Comparison of ENCODE assay signal across 9 cellular contexts in genomic region chrX:40152173-40152705, GRCh38.
A peak's percentile ranks its signal among the peaks of the same experiment; 100 is the strongest.
DNase-seq lines count a peak whose midpoint lies in the region; ATAC-seq lines count a peak whose summit lies in the region.
"Had no signal": no experiment of that assay in that cellular context is flagged by ENCODE, and none has a peak within 500 bp of the region (broad histone marks: within the 10 kb centered on the region; RNA-seq: fewer than 3 reads in every experiment).

No MANE protein-coding gene starts in this region.

- no peaks in the 10 kb centered on the region for H3K9me3 Mint-ChIP-seq in stimulated activated naive CD8-positive, alpha-beta T cell treated with anti-CD3 and anti-CD28 coated beads, Interleukin-15, Interleukin-2, amounts not matched to agents 100 ng/mL and 50 ng/mL, for 24 hours

- H3K4me3 ChIP-seq in HUES6 (ENCODE audit: low read depth, low read length), result peak overlapping the region; percentile 72
- H3K4me3 ChIP-seq in adipocyte (ENCODE audit: low read length), result peak overlapping the region; percentile 67

- H3K4me1 Mint-ChIP-seq in stimulated activated naive CD8-positive, alpha-beta T cell treated with anti-CD3 and anti-CD28 coated beads, Interleukin-15, Interleukin-2, amounts not matched to agents 100 ng/mL and 50 ng/mL, for 24 hours (ENCODE audit: low read depth), result peaks cover 36% of the 10 kb centered on the region

- H3K36me3 Mint-ChIP-seq in stimulated activated naive CD8-positive, alpha-beta T cell treated with anti-CD3 and anti-CD28 coated beads, Interleukin-15, Interleukin-2, amounts not matched to agents 100 ng/mL and 50 ng/mL, for 24 hours (ENCODE audit: low read depth), result no peaks in the 10 kb centered on the region
- H3K36me3 Mint-ChIP-seq: brain had no signal

- H3K27ac ChIP-seq in HUES6 (ENCODE audit: low read depth, low read length), result no peak overlapping the region

- peaks cover 90% of the 10 kb centered on the region for H3K27me3 ChIP-seq in HUES6 (ENCODE audit: control insufficient read depth, insufficient read depth, low read length)
- H3K27me3 ChIP-seq in adipocyte (replicated peaks; ENCODE audit: control insufficient read depth, insufficient read depth, low read length), result peaks cover 32% of the 10 kb centered on the region

- H3K4me1 ChIP-seq in HUES6 (ENCODE audit: control insufficient read depth, insufficient read depth, low read length) (peaks cover 53% of the 10 kb centered on the region), adipocyte (ENCODE audit: control insufficient read depth, insufficient read depth, low read length) (peaks cover 2% of the 10 kb centered on the region)

- DNase-seq in Ammon's horn (ENCODE audit: low spot score) (peak; percentile 50), adipocyte (ENCODE audit: low read depth) (no peak), islet precursor cell (peak; percentile 66), germinal center (ENCODE audit: low spot score) (no peak)

- no peaks in the 10 kb centered on the region for H3K27me3 Mint-ChIP-seq in stimulated activated naive CD8-positive, alpha-beta T cell treated with anti-CD3 and anti-CD28 coated beads, Interleukin-15, Interleukin-2, amounts not matched to agents 100 ng/mL and 50 ng/mL, for 24 hours

- H3K27ac Mint-ChIP-seq in stimulated activated naive CD8-positive, alpha-beta T cell treated with anti-CD3 and anti-CD28 coated beads, Interleukin-15, Interleukin-2, amounts not matched to agents 100 ng/mL and 50 ng/mL, for 24 hours, result no peak overlapping the region

- peak overlapping the region; percentile 84 for H3K9ac ChIP-seq in HUES6 (ENCODE audit: low read length)
- H3K9ac ChIP-seq in adipocyte (ENCODE audit: low read length), result peak overlapping the region; percentile 49

- H3K9me3 ChIP-seq in HUES6 (ENCODE audit: control insufficient read depth, insufficient read depth, low read depth, low read length) (no peaks in the 10 kb centered on the region), adipocyte (ENCODE audit: control insufficient read depth, low read length) (no peaks in the 10 kb centered on the region)

- peak overlapping the region; percentile 58 for H3K4me3 Mint-ChIP-seq in stimulated activated naive CD8-positive, alpha-beta T cell treated with anti-CD3 and anti-CD28 coated beads, Interleukin-15, Interleukin-2, amounts not matched to agents 100 ng/mL and 50 ng/mL, for 24 hours

- no peaks in the 10 kb centered on the region for H3K36me3 ChIP-seq in HUES6 (ENCODE audit: control insufficient read depth, insufficient read depth, low read length)
- no peaks in the 10 kb centered on the region for H3K36me3 ChIP-seq in adipocyte (ENCODE audit: control insufficient read depth, insufficient read depth, low read length, severe bottlenecking)

- no peak for ATAC-seq in GM18858 (IDR thresholded peaks at IDR 0.05; ENCODE audit: unreplicated experiment)
- no peak for ATAC-seq in HG02852 (IDR thresholded peaks at IDR 0.05; ENCODE audit: unreplicated experiment)

Comparison
In these comparisons a context has a peak if more than half of its experiments do, and no peak if none do; other contexts are left out.
1. DNase-seq: peak in Ammon's horn (single experiment) and islet precursor cell (single experiment); none in adipocyte (single experiment) and germinal center (single experiment).